11 cellular contexts compared by ENCODE assay signal in the genomic region with DNA sequence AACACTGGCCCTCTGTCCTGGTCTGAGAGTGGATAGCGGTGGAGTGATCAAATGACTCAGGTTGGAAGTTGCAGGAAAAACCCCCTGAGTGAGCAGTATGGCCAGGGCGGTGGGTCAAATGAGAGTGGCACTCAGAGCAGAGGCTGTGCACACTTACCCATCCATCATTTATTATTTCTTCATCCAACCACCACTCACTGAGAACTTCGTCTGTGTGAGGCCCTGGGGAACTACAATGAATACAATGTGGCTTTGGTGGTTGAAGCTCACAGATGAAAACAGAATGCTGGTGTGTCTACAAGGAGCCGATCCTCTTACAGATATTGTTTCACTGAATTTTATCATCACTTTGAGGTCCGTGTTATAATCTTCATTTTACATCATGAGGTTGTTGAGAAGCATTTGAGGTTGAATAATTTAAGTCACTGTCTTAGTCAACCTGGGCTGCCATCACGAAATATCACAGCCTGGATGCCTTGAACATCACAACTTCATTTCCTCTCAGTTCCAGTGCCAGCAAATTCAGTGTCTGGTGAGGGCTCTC.
A peak's percentile ranks its signal among the peaks of the same experiment; 100 is the strongest.
DNase-seq lines count a peak whose midpoint lies in the region; ATAC-seq and TF ChIP-seq lines count a peak whose summit lies in the region.
"Had no signal": no experiment of that assay in that cellular context is flagged by ENCODE, and none has a peak within 500 bp of the region (broad histone marks: within the 10 kb centered on the region; RNA-seq: fewer than 3 reads in every experiment).

No MANE protein-coding gene starts in this region.

- DNase-seq in CD8-positive, alpha-beta T cell: no peak
- DNase-seq in GOT3 (lab: John Stamatoyannopoulos, UW): peak; percentile 19
- DNase-seq in activated CD8-positive, alpha-beta T cell treated with anti-CD3 and anti-CD28 coated beads, Interleukin-2, amount 10 ng/mL, durations not matched to agents 7 days and 5 days: peak; percentile 59
- no peak for DNase-seq in mesendoderm
- DNase-seq in sciatic nerve (ENCODE audit: low spot score): no peak
- DNase-seq in NK-92 (lab: John Stamatoyannopoulos, UW; ENCODE audit: unreplicated experiment): no peak
- no peak for DNase-seq in putamen (ENCODE audit: low spot score)
- DNase-seq: NCI-H187 treated with DMSO at 0.1 percent for 48 hours, T-helper 9 cell had no signal

- H3K9ac ChIP-seq in mesendoderm (ENCODE audit: low read length): no peak overlapping the region

- CTCF ChIA-PET in CD8-positive, alpha-beta T cell (lab: Charles Lee): interaction anchor here (1.0 kb wide), 1 partner anchor 13 kb away, joined by 6 read pairs; no protein-coding TSS in a partner anchor
- CTCF ChIA-PET in activated CD8-positive, alpha-beta T cell treated with anti-CD3 and anti-CD28 coated beads, Interleukin-2, amount 10 ng/mL, durations not matched to agents 7 days and 5 days (lab: Charles Lee): interaction anchor here (1.5 kb wide), 1 partner anchor 71 kb away, joined by 4 read pairs; no protein-coding TSS in a partner anchor

- peaks cover 15% of the 10 kb centered on the region for H3K4me1 Mint-ChIP-seq in CD8-positive, alpha-beta T cell (ENCODE audit: low read depth)
- H3K4me1 Mint-ChIP-seq in activated CD8-positive, alpha-beta T cell treated with anti-CD3 and anti-CD28 coated beads, Interleukin-2, amount 10 ng/mL, durations not matched to agents 7 days and 5 days (ENCODE audit: low read depth): peaks cover 56% of the 10 kb centered on the region

- H3K27ac ChIP-seq in CD8-positive, alpha-beta T cell (ENCODE audit: low read depth, low read length): no peak overlapping the region
- H3K27ac ChIP-seq in mesendoderm (ENCODE audit: low read depth, low read length): no peak overlapping the region

- ATAC-seq in CD8-positive, alpha-beta T cell: peak; percentile 67
- peak; percentile 92 for ATAC-seq in activated CD8-positive, alpha-beta T cell treated with anti-CD3 and anti-CD28 coated beads, Interleukin-2, amount 10 ng/mL, durations not matched to agents 7 days and 5 days
- ATAC-seq in sciatic nerve (no peak), HG02885 (IDR thresholded peaks at IDR 0.05; ENCODE audit: poor library complexity, unreplicated experiment) (no peak)

- H3K36me3 ChIP-seq in CD8-positive, alpha-beta T cell (ENCODE audit: insufficient read depth, low read length): no peaks in the 10 kb centered on the region
- no peaks in the 10 kb centered on the region for H3K36me3 ChIP-seq in mesendoderm (ENCODE audit: control insufficient read depth, insufficient read depth, low read length)

- H3K36me3 Mint-ChIP-seq in CD8-positive, alpha-beta T cell: no peaks in the 10 kb centered on the region
- H3K36me3 Mint-ChIP-seq in activated CD8-positive, alpha-beta T cell treated with anti-CD3 and anti-CD28 coated beads, Interleukin-2, amount 10 ng/mL, durations not matched to agents 7 days and 5 days (ENCODE audit: low read depth): peaks cover 4% of the 10 kb centered on the region

- POLR2A ChIA-PET in CD8-positive, alpha-beta T cell (lab: Charles Lee): no interaction called here
- POLR2A ChIA-PET in activated CD8-positive, alpha-beta T cell treated with anti-CD3 and anti-CD28 coated beads, Interleukin-2, amount 10 ng/mL, durations not matched to agents 7 days and 5 days (lab: Charles Lee): interaction anchor here (1.3 to 1.4 kb wide), 2 partner anchors 65 to 73 kb away, joined by 3 to 4 read pairs; partner anchors contain the start of gene ID2

- H3K4me2 ChIP-seq in mesendoderm (ENCODE audit: low read length): no peak overlapping the region

- no peak overlapping the region for H2BK15ac ChIP-seq in mesendoderm (replicated peaks; ENCODE audit: low read depth)

- no peak overlapping the region for H2AK5ac ChIP-seq in mesendoderm (ENCODE audit: low read length)

- no peaks in the 10 kb centered on the region for H3K27me3 Mint-ChIP-seq in CD8-positive, alpha-beta T cell (ENCODE audit: low read depth)
- peaks cover 4% of the 10 kb centered on the region for H3K27me3 Mint-ChIP-seq in activated CD8-positive, alpha-beta T cell treated with anti-CD3 and anti-CD28 coated beads, Interleukin-2, amount 10 ng/mL, durations not matched to agents 7 days and 5 days (ENCODE audit: low read depth)

- peak overlapping the region; percentile 0 for H3K27ac Mint-ChIP-seq in CD8-positive, alpha-beta T cell
- H3K27ac Mint-ChIP-seq in activated CD8-positive, alpha-beta T cell treated with anti-CD3 and anti-CD28 coated beads, Interleukin-2, amount 10 ng/mL, durations not matched to agents 7 days and 5 days: peak overlapping the region; percentile 80

- H3K56ac ChIP-seq in mesendoderm (ENCODE audit: low read length): no peak overlapping the region

- WGBS in mesendoderm (ENCODE audit: extremely low coverage, insufficient coverage, low lambda C conversion rate): no CpG with 5 or more reads among the region's 6 CpGs

- no peak overlapping the region for H3K18ac ChIP-seq in mesendoderm (ENCODE audit: low read length)

- no peaks in the 10 kb centered on the region for H3K27me3 ChIP-seq in CD8-positive, alpha-beta T cell (ENCODE audit: insufficient read depth, low read length)
- no peaks in the 10 kb centered on the region for H3K27me3 ChIP-seq in mesendoderm (ENCODE audit: insufficient read depth, low read length, poor library complexity)

- TF ChIP-seq CTCF in CD8-positive, alpha-beta T cell (IDR thresholded peaks at IDR 0.05): no peak

- no peak overlapping the region for H4K5ac ChIP-seq in mesendoderm (ENCODE audit: low read length)

- H3K23ac ChIP-seq in mesendoderm (ENCODE audit: low read length): no peak overlapping the region

- peak overlapping the region; percentile 31 for H2BK120ac ChIP-seq in mesendoderm (ENCODE audit: low read depth, low read length)

- no peaks in the 10 kb centered on the region for H3K79me1 ChIP-seq in mesendoderm (ENCODE audit: low read length)

- H3K4ac ChIP-seq in mesendoderm (ENCODE audit: low read depth, low read length): no peak overlapping the region

- no peaks in the 10 kb centered on the region for H3K9me3 ChIP-seq in CD8-positive, alpha-beta T cell (ENCODE audit: low read length)

- peaks cover 2% of the 10 kb centered on the region for H3K9me3 Mint-ChIP-seq in CD8-positive, alpha-beta T cell
- peaks cover 11% of the 10 kb centered on the region for H3K9me3 Mint-ChIP-seq in activated CD8-positive, alpha-beta T cell treated with anti-CD3 and anti-CD28 coated beads, Interleukin-2, amount 10 ng/mL, durations not matched to agents 7 days and 5 days (ENCODE audit: insufficient read depth)

- H3K79me2 ChIP-seq in mesendoderm (ENCODE audit: control insufficient read depth, insufficient read depth, low read length): no peaks in the 10 kb centered on the region

- H3K4me3 ChIP-seq in CD8-positive, alpha-beta T cell (ENCODE audit: low read depth, low read length): no peak overlapping the region
- H3K4me3 ChIP-seq in mesendoderm (ENCODE audit: low read length): no peak overlapping the region

- no peak overlapping the region for H3K4me3 Mint-ChIP-seq in CD8-positive, alpha-beta T cell
- H3K4me3 Mint-ChIP-seq in activated CD8-positive, alpha-beta T cell treated with anti-CD3 and anti-CD28 coated beads, Interleukin-2, amount 10 ng/mL, durations not matched to agents 7 days and 5 days: peak overlapping the region; percentile 0
- H3K4me3 Mint-ChIP-seq: nephron had no signal

- H2BK5ac ChIP-seq in mesendoderm (ENCODE audit: low read length): no peak overlapping the region

- intact Hi-C loops in CD8-positive, alpha-beta T cell (cut with DNase I, micrococcal nuclease): no loop called here
- intact Hi-C loops in sciatic nerve (cut with DNase I): no loop called here

- no peaks in the 10 kb centered on the region for H3K4me1 ChIP-seq in CD8-positive, alpha-beta T cell (ENCODE audit: insufficient read depth, low read length)
- peaks cover 9% of the 10 kb centered on the region for H3K4me1 ChIP-seq in mesendoderm (ENCODE audit: control insufficient read depth, low read depth, low read length)

- H4K8ac ChIP-seq in mesendoderm (ENCODE audit: low read depth, low read length): no peak overlapping the region

Comparison
In these comparisons a context has a peak if more than half of its experiments do, and no peak if none do; other contexts are left out.
1. ATAC-seq: peak in CD8-positive, alpha-beta T cell (single experiment) and activated CD8-positive, alpha-beta T cell treated with anti-CD3 and anti-CD28 coated beads, Interleukin-2, amount 10 ng/mL, durations not matched to agents 7 days and 5 days (single experiment); none in sciatic nerve (single experiment) and HG02885 (single experiment).
2. DNase-seq: peak in GOT3 (single experiment) and activated CD8-positive, alpha-beta T cell treated with anti-CD3 and anti-CD28 coated beads, Interleukin-2, amount 10 ng/mL, durations not matched to agents 7 days and 5 days (single experiment); none in CD8-positive, alpha-beta T cell (0 of 7), mesendoderm (single experiment), sciatic nerve (single experiment), NK-92 (single experiment) and putamen (single experiment).